ENCODE assay signal across 2 cellular contexts in the genomic region with DNA sequence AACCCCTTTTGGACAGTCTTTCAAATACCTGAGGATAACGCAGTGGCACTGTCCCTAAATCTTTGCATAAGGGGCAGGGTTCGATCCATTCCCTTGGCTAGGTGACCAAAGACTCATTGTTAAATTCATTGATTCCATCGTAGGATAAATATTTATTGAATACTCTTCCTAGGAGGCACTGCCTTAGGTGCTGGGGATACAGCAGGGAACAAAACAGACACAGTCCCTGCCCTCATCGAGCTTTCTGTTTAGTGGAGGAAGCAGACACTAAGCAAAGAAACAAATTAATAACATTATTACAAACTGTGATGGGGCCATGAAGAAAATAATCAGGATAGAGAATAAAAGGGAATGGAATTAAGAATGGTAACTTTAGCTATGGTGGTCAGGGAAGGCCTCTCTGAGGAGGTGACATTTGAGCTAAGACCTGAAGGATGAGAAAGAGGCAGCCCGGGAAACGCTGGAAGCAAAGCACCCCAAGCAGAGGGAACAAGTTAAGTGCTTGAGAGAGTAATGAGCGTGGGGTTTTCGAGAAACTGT.
TF ChIP-seq lines count a peak whose summit lies in the region.

No MANE protein-coding gene starts in this region.

TF ChIP-seq in GM23338, 12 proteins besides CTCF, POLR2A, EP300 and RAD21 (continued from another document):
- TF ChIP-seq, protein P1, sequence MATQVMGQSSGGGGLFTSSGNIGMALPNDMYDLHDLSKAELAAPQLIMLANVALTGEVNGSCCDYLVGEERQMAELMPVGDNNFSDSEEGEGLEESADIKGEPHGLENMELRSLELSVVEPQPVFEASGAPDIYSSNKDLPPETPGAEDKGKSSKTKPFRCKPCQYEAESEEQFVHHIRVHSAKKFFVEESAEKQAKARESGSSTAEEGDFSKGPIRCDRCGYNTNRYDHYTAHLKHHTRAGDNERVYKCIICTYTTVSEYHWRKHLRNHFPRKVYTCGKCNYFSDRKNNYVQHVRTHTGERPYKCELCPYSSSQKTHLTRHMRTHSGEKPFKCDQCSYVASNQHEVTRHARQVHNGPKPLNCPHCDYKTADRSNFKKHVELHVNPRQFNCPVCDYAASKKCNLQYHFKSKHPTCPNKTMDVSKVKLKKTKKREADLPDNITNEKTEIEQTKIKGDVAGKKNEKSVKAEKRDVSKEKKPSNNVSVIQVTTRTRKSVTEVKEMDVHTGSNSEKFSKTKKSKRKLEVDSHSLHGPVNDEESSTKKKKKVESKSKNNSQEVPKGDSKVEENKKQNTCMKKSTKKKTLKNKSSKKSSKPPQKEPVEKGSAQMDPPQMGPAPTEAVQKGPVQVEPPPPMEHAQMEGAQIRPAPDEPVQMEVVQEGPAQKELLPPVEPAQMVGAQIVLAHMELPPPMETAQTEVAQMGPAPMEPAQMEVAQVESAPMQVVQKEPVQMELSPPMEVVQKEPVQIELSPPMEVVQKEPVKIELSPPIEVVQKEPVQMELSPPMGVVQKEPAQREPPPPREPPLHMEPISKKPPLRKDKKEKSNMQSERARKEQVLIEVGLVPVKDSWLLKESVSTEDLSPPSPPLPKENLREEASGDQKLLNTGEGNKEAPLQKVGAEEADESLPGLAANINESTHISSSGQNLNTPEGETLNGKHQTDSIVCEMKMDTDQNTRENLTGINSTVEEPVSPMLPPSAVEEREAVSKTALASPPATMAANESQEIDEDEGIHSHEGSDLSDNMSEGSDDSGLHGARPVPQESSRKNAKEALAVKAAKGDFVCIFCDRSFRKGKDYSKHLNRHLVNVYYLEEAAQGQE (IDR thresholded peaks at IDR 0.05; ENCODE audit: unreplicated experiment), result no peak
- TF ChIP-seq, protein P2, sequence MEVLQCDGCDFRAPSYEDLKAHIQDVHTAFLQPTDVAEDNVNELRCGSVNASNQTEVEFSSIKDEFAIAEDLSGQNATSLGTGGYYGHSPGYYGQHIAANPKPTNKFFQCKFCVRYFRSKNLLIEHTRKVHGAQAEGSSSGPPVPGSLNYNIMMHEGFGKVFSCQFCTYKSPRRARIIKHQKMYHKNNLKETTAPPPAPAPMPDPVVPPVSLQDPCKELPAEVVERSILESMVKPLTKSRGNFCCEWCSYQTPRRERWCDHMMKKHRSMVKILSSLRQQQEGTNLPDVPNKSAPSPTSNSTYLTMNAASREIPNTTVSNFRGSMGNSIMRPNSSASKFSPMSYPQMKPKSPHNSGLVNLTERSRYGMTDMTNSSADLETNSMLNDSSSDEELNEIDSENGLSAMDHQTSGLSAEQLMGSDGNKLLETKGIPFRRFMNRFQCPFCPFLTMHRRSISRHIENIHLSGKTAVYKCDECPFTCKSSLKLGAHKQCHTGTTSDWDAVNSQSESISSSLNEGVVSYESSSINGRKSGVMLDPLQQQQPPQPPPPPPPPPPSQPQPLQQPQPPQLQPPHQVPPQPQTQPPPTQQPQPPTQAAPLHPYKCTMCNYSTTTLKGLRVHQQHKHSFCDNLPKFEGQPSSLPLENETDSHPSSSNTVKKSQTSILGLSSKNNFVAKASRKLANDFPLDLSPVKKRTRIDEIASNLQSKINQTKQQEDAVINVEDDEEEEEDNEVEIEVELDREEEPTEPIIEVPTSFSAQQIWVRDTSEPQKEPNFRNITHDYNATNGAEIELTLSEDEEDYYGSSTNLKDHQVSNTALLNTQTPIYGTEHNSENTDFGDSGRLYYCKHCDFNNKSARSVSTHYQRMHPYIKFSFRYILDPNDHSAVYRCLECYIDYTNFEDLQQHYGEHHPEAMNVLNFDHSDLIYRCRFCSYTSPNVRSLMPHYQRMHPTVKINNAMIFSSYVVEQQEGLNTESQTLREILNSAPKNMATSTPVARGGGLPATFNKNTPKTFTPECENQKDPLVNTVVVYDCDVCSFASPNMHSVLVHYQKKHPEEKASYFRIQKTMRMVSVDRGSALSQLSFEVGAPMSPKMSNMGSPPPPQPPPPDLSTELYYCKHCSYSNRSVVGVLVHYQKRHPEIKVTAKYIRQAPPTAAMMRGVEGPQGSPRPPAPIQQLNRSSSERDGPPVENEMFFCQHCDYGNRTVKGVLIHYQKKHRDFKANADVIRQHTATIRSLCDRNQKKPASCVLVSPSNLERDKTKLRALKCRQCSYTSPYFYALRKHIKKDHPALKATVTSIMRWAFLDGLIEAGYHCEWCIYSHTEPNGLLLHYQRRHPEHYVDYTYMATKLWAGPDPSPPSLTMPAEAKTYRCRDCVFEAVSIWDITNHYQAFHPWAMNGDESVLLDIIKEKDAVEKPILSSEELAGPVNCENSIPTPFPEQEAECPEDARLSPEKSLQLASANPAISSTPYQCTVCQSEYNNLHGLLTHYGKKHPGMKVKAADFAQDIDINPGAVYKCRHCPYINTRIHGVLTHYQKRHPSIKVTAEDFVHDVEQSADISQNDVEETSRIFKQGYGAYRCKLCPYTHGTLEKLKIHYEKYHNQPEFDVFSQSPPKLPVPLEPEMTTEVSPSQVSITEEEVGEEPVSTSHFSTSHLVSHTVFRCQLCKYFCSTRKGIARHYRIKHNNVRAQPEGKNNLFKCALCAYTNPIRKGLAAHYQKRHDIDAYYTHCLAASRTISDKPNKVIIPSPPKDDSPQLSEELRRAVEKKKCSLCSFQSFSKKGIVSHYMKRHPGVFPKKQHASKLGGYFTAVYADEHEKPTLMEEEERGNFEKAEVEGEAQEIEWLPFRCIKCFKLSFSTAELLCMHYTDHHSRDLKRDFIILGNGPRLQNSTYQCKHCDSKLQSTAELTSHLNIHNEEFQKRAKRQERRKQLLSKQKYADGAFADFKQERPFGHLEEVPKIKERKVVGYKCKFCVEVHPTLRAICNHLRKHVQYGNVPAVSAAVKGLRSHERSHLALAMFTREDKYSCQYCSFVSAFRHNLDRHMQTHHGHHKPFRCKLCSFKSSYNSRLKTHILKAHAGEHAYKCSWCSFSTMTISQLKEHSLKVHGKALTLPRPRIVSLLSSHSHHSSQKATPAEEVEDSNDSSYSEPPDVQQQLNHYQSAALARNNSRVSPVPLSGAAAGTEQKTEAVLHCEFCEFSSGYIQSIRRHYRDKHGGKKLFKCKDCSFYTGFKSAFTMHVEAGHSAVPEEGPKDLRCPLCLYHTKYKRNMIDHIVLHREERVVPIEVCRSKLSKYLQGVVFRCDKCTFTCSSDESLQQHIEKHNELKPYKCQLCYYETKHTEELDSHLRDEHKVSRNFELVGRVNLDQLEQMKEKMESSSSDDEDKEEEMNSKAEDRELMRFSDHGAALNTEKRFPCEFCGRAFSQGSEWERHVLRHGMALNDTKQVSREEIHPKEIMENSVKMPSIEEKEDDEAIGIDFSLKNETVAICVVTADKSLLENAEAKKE (CRISPR knock-in tag; IDR thresholded peaks at IDR 0.05), result no peak
- TF ChIP-seq STAT1 (IDR thresholded peaks at IDR 0.05; ENCODE audit: unreplicated experiment) (no peak), CREB1 (CRISPR knock-in tag; IDR thresholded peaks at IDR 0.05; ENCODE audit: low read depth) (no peak), NANOG (IDR thresholded peaks at IDR 0.05; ENCODE audit: borderline replicate concordance) (no peak)
TF ChIP-seq in GM23338: peak in this region for 0.

TF ChIP-seq in WTC11, 78 proteins besides CTCF, POLR2A, EP300 and RAD21 (continued from another document):
- TF ChIP-seq ZNF219 (CRISPR knock-in tag; IDR thresholded peaks at IDR 0.05; ENCODE audit: borderline replicate concordance) (no peak), ZBTB21 (CRISPR knock-in tag; IDR thresholded peaks at IDR 0.05; ENCODE audit: borderline replicate concordance) (no peak), SOX15 (CRISPR knock-in tag; IDR thresholded peaks at IDR 0.05) (no peak), CREM (CRISPR knock-in tag; IDR thresholded peaks at IDR 0.05) (no peak)
- TF ChIP-seq, protein P3, sequence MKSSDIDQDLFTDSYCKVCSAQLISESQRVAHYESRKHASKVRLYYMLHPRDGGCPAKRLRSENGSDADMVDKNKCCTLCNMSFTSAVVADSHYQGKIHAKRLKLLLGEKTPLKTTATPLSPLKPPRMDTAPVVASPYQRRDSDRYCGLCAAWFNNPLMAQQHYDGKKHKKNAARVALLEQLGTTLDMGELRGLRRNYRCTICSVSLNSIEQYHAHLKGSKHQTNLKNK (CRISPR knock-in tag; IDR thresholded peaks at IDR 0.05), result no peak
- TF ChIP-seq, protein P4, sequence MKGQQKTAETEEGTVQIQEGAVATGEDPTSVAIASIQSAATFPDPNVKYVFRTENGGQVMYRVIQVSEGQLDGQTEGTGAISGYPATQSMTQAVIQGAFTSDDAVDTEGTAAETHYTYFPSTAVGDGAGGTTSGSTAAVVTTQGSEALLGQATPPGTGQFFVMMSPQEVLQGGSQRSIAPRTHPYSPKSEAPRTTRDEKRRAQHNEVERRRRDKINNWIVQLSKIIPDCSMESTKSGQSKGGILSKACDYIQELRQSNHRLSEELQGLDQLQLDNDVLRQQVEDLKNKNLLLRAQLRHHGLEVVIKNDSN (CRISPR knock-in tag; IDR thresholded peaks at IDR 0.05), result no peak
- TF ChIP-seq, protein P5, sequence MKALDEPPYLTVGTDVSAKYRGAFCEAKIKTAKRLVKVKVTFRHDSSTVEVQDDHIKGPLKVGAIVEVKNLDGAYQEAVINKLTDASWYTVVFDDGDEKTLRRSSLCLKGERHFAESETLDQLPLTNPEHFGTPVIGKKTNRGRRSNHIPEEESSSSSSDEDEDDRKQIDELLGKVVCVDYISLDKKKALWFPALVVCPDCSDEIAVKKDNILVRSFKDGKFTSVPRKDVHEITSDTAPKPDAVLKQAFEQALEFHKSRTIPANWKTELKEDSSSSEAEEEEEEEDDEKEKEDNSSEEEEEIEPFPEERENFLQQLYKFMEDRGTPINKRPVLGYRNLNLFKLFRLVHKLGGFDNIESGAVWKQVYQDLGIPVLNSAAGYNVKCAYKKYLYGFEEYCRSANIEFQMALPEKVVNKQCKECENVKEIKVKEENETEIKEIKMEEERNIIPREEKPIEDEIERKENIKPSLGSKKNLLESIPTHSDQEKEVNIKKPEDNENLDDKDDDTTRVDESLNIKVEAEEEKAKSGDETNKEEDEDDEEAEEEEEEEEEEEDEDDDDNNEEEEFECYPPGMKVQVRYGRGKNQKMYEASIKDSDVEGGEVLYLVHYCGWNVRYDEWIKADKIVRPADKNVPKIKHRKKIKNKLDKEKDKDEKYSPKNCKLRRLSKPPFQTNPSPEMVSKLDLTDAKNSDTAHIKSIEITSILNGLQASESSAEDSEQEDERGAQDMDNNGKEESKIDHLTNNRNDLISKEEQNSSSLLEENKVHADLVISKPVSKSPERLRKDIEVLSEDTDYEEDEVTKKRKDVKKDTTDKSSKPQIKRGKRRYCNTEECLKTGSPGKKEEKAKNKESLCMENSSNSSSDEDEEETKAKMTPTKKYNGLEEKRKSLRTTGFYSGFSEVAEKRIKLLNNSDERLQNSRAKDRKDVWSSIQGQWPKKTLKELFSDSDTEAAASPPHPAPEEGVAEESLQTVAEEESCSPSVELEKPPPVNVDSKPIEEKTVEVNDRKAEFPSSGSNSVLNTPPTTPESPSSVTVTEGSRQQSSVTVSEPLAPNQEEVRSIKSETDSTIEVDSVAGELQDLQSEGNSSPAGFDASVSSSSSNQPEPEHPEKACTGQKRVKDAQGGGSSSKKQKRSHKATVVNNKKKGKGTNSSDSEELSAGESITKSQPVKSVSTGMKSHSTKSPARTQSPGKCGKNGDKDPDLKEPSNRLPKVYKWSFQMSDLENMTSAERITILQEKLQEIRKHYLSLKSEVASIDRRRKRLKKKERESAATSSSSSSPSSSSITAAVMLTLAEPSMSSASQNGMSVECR (CRISPR knock-in tag; IDR thresholded peaks at IDR 0.05; ENCODE audit: borderline replicate concordance), result no peak
- TF ChIP-seq, protein P6, sequence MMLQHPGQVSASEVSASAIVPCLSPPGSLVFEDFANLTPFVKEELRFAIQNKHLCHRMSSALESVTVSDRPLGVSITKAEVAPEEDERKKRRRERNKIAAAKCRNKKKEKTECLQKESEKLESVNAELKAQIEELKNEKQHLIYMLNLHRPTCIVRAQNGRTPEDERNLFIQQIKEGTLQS (CRISPR knock-in tag; conservative IDR thresholded peaks at IDR 0.05), result no peak
